In genomic region chr22:30357650-30358215, GRCh38 we compare ENCODE assay signal across 9 cellular contexts. TPM values are rescaled to one million over a fixed set of nuclear protein-coding genes. Genes with fewer than 3 reads are reported as not detected.
DNase-seq lines count a peak whose midpoint lies in the region; ATAC-seq, FAIRE-seq and TF ChIP-seq lines count a peak whose summit lies in the region.
"Had no signal": no experiment of that assay in that cellular context is flagged by ENCODE, and none has a peak within 500 bp of the region (broad histone marks: within the 10 kb centered on the region; RNA-seq: fewer than 3 reads in every experiment).

No MANE protein-coding gene starts in this region.

- peaks cover 38% of the 10 kb centered on the region for H3K79me2 ChIP-seq in K562 (ENCODE audit: control insufficient read depth, insufficient read depth, low read length)

- peaks cover 33% of the 10 kb centered on the region for H3K4me1 Mint-ChIP-seq in HFFc6 (ENCODE audit: low read depth)

- TF ChIP-seq POLR2A in K562 (conservative IDR thresholded peaks at IDR 0.05), result no peak

- H3K4me3 Mint-ChIP-seq in HFFc6, result peak overlapping the region; percentile 98

- WGBS in K562 (ENCODE audit: insufficient coverage, low coverage, missing lambda C conversion rate), result 54% methylated on average over 5 of the region's 22 CpGs
- 61 to 69% methylated on average over 16 to 17 of the region's 22 CpGs for WGBS in mesodermal cell (ENCODE audit: insufficient coverage in 2 of 2), 2 experiments

- no peak overlapping the region for H3K4me2 ChIP-seq in K562 (ENCODE audit: insufficient read depth, low read length)

- peaks cover 11% of the 10 kb centered on the region for H3K36me3 Mint-ChIP-seq in HFFc6 (ENCODE audit: low read depth)

- POLR2A ChIA-PET in AG04449 (lab: Yijun Ruan, JAX) (interaction anchor here (1.3 to 2.1 kb wide), 2 partner anchors 31 to 66 kb away, joined by 7 to 8 read pairs; partner anchors contain the start of gene TBC1D10A), K562 (lab: Yijun Ruan, JAX) (interaction anchor here (1.0 to 2.1 kb wide), 8 partner anchors 11 to 69 kb away, joined by 3 to 8 read pairs (median 4); partner anchors contain the start of gene TBC1D10A)

- H3K27ac Mint-ChIP-seq in HFFc6, result peak overlapping the region; percentile 96

- no peaks in the 10 kb centered on the region for H3K27me3 ChIP-seq in K562 (ENCODE audit: control insufficient read depth in 2 of 2, insufficient read depth in 2 of 2, low read length in 2 of 2)
- no peaks in the 10 kb centered on the region for H3K27me3 ChIP-seq in BE2C
- H3K27me3 ChIP-seq: gastroesophageal sphincter had no signal

- no peak for FAIRE-seq in K562 (lab: Jason Lieb, UNC)

- H3K4me1 ChIP-seq in K562 (replicated peaks in 1 of 2; ENCODE audit: control insufficient read depth in 2 of 2, insufficient read depth in 2 of 2, low read length in 2 of 2) (peaks cover 12 to 14% of the 10 kb centered on the region in 2 experiments; a peak in 4 of 5 replicates), mesodermal cell (ENCODE audit: control insufficient read depth, insufficient read depth, low read length, poor library complexity, severe bottlenecking) (peaks cover 9% of the 10 kb centered on the region), BE2C (no peaks in the 10 kb centered on the region)

- H3K9ac ChIP-seq in K562 (ENCODE audit: insufficient read depth in 1 of 2, low read depth in 2 of 2, low read length in 2 of 2), result peak overlapping the region in 1 of 2 experiments; percentile 64; a peak in 1 of 4 replicates

- peaks cover 2% of the 10 kb centered on the region; the same call in 1 of the 2 replicates for H3K27me3 Mint-ChIP-seq in HFFc6 (ENCODE audit: insufficient read depth)

- DNase-seq in AG04449 (ENCODE audit: low read depth, low spot score) (no peak), HFFc6 (no peak), K562 (ENCODE audit: extremely low read depth in 1 of 4, low spot score in 3 of 4) (no peak), AG20443 (ENCODE audit: low spot score) (no peak), BE2C (no peak), hepatic stellate cell (ENCODE audit: low spot score) (no peak)

- H3K9me3 ChIP-seq in K562 (replicated peaks; ENCODE audit: control insufficient read depth, insufficient read depth, low read depth, low read length) (no peaks in the 10 kb centered on the region), mesodermal cell (ENCODE audit: control insufficient read depth, low read length) (no peaks in the 10 kb centered on the region), BE2C (no peaks in the 10 kb centered on the region)
- H3K9me3 ChIP-seq: gastroesophageal sphincter had no signal

- no TSS peak for BruUV-seq in K562 (replicated peaks; lab: Mats Ljungman, UMichigan)

- no peak overlapping the region for H2AFZ ChIP-seq in K562 (ENCODE audit: low read depth, low read length)

- H3K27ac ChIP-seq in K562 (ENCODE audit: extremely low read depth, low read depth, low read length), result no peak overlapping the region
- no peak overlapping the region for H3K27ac ChIP-seq in mesodermal cell (ENCODE audit: low read depth, low read length, severe bottlenecking)

- TF ChIP-seq EP300 in K562 (IDR thresholded peaks at IDR 0.05; ENCODE audit: low read length), result no peak

- no peaks in the 10 kb centered on the region for H3K9me3 Mint-ChIP-seq in HFFc6

- H3K4me3 ChIP-seq in AG04449 (ENCODE audit: low read depth, low read length) (peak overlapping the region; percentile 84), K562 (peak overlapping the region; percentile 75; the same call in 1 of the 2 replicates), mesodermal cell (ENCODE audit: extremely low read depth, insufficient read depth, low read length, poor library complexity, severe bottlenecking) (peak overlapping the region; percentile 70), BE2C (ENCODE audit: low read depth, low read length) (no peak overlapping the region; the same call in 1 of the 2 replicates)

- H4K20me1 ChIP-seq in K562 (replicated peaks; ENCODE audit: control insufficient read depth, insufficient read depth, low read length), result no peaks in the 10 kb centered on the region; the same call in 1 of the 2 replicates

- CTCF ChIA-PET in AG04449 (lab: Yijun Ruan, JAX) (interaction anchor here (1.0 to 2.1 kb wide), 3 partner anchors 10 to 70 kb away, joined by 3 to 11 read pairs (median 6); partner anchors contain the start of gene RNF215), K562 (lab: Yijun Ruan, JAX; ENCODE audit: low intra/inter-chr PET ratio) (no interaction called here)

- H3K36me3 ChIP-seq in K562 (ENCODE audit: control insufficient read depth, insufficient read depth, low read length) (peaks cover 15% of the 10 kb centered on the region), mesodermal cell (ENCODE audit: control insufficient read depth, insufficient read depth, low read length) (peaks cover 12% of the 10 kb centered on the region), BE2C (peaks cover 5% of the 10 kb centered on the region)

- intact Hi-C loops in K562 (cut with micrococcal nuclease), result no loop called here

- no peak for ATAC-seq in K562
- ATAC-seq in GM21447 (IDR thresholded peaks at IDR 0.05; ENCODE audit: unreplicated experiment), result no peak

- in situ Hi-C loops in K562 (cut with MboI), result no loop called here

- TF ChIP-seq CTCF in AG04449 (IDR thresholded peaks at IDR 0.05; ENCODE audit: insufficient read depth, low read length, missing control alignments) (no peak), HFFc6 (IDR thresholded peaks at IDR 0.05) (no peak), K562 (IDR thresholded peaks at IDR 0.05 in 2 of 3, conservative IDR thresholded peaks at IDR 0.05 in 1 of 3; ENCODE audit: insufficient read depth in 2 of 3, low read depth in 1 of 3, low read length in 3 of 3) (no peak), BE2C (IDR thresholded peaks at IDR 0.05; ENCODE audit: low read depth, low read length) (no peak)

- no peaks in the 10 kb centered on the region for H3K9me1 ChIP-seq in K562 (ENCODE audit: control insufficient read depth, insufficient read depth, low read length)

- TF ChIP-seq RAD21 in K562 (CRISPR knock-in tag; conservative IDR thresholded peaks at IDR 0.05 in 1 of 2, IDR thresholded peaks at IDR 0.05 in 1 of 2), result no peak

RNA-seq across cellular contexts. Expression of gene CCDC157, which starts 0.9 kb away (rescaled TPM):
- 1 to 10 TPM; 1.4 to 1.6 (median 1.5) TPM for total RNA-seq in HFFc6 (2021; fragmentation: NEBNext Ultra II Directional; extraction: Animal tissue kit (Norgen Biotek cat#: 25700))
- total RNA-seq in K562 (2011; cell fraction: chromatin; rRNA removed; ENCODE audit: low replicate concordance), result 1.1 and 2.6 TPM in 2 replicates
- 2.2 and 2.4 TPM in 2 replicates for total RNA-seq in K562 (2011; cell fraction: nucleolus; rRNA removed)
- total RNA-seq in K562 (2011; cell fraction: nucleoplasm; rRNA removed), result 1.3 and 1.4 TPM in 2 replicates
- total RNA-seq in K562 (2014; rRNA removed) (1.00 and 1.0 TPM in 2 replicates), K562 (2014; rRNA removed; fragmentation: Illumina TruSeq; extraction: Trizol) (0.18 and 0.22 TPM in 2 replicates), K562 (2015; rRNA removed; fragmentation: Illumina TruSeq; extraction: Trizol) (0.34 and 0.47 TPM in 2 replicates), K562 (2021) (0.80 and 0.85 TPM in 2 replicates)
- polyA plus RNA-seq in K562 (2011; rRNA removed) (1.3 and 1.4 TPM in 2 replicates), K562 (2014; fragmentation: Illumina TruSeq; extraction: Trizol) (0.68 and 0.94 TPM in 2 replicates), K562 (2014; fragmentation: Nextera tagmentation; extraction: Ambion mirVana) (under 1 TPM; 0.04 to 0.18 TPM), K562 (2014; rRNA removed) (0.85 and 0.95 TPM in 2 replicates)
- 2.2 and 3.5 TPM in 2 replicates for polyA plus RNA-seq in K562 (2011; cell fraction: cytosol; rRNA removed)
- 1.9 and 3.3 TPM in 2 replicates for polyA plus RNA-seq in K562 (2011; cell fraction: nucleus; rRNA removed)
- polyA plus RNA-seq in K562 (2012), result 0.96 and 1.1 TPM in 2 replicates
- 0.33 and 0.46 TPM in 2 replicates for polyA minus RNA-seq in K562 (2011; rRNA and poly(A)+ RNA removed)
- not detected in 2 replicates for polyA minus RNA-seq in K562 (2011; cell fraction: cytosol; rRNA and poly(A)+ RNA removed)
- 0.67 and 1.8 TPM in 2 replicates for polyA minus RNA-seq in K562 (2011; cell fraction: nucleus; rRNA and poly(A)+ RNA removed)
- polyA plus RNA-seq in mesodermal cell (2013, experiment 1 of 2), result 3.0 TPM
- 2.5 TPM for polyA plus RNA-seq in mesodermal cell (2013, experiment 2 of 2)
- polyA plus RNA-seq in BE2C (2012; ENCODE audit: insufficient read depth, insufficient read length, low read depth), result 3.4 TPM

RNA-seq across cellular contexts. Expression of gene SF3A1, which starts 1.0 kb away (rescaled TPM):
- 100 to 1,000 TPM; 166 to 197 (median 181) TPM for total RNA-seq in HFFc6 (2021; fragmentation: NEBNext Ultra II Directional; extraction: Animal tissue kit (Norgen Biotek cat#: 25700))
- total RNA-seq in K562 (2011; cell fraction: chromatin; rRNA removed; ENCODE audit: low replicate concordance), result 97.8 and 155 TPM in 2 replicates
- 57.5 and 59.2 TPM in 2 replicates for total RNA-seq in K562 (2011; cell fraction: nucleolus; rRNA removed)
- 64.3 and 68.5 TPM in 2 replicates for total RNA-seq in K562 (2011; cell fraction: nucleoplasm; rRNA removed)
- 53.7 and 89.0 TPM in 2 replicates for total RNA-seq in K562 (2014; rRNA removed)
- total RNA-seq in K562 (2014; rRNA removed; fragmentation: Illumina TruSeq; extraction: Trizol), result 12.3 and 12.8 TPM in 2 replicates
- total RNA-seq in K562 (2015; rRNA removed; fragmentation: Illumina TruSeq; extraction: Trizol), result 13.0 and 21.3 TPM in 2 replicates
- total RNA-seq in K562 (2021), result 223 and 228 TPM in 2 replicates
- 8.6 and 29.3 TPM in 2 replicates for polyA plus RNA-seq in K562 (2011; rRNA removed)
- polyA plus RNA-seq in K562 (2011; cell fraction: cytosol; rRNA removed), result 13.3 and 16.5 TPM in 2 replicates
- 39.0 and 54.0 TPM in 2 replicates for polyA plus RNA-seq in K562 (2011; cell fraction: nucleus; rRNA removed)
- 151 and 159 TPM in 2 replicates for polyA plus RNA-seq in K562 (2012)
- 113 and 116 TPM in 2 replicates for polyA plus RNA-seq in K562 (2014; fragmentation: Illumina TruSeq; extraction: Trizol)
- polyA plus RNA-seq in K562 (2014; fragmentation: Nextera tagmentation; extraction: Ambion mirVana), result 1 to 10 TPM; 6.7 to 8.2 TPM
- 29.4 and 38.3 TPM in 2 replicates for polyA plus RNA-seq in K562 (2014; rRNA removed)
- polyA minus RNA-seq in K562 (2011; rRNA and poly(A)+ RNA removed), result 25.9 and 43.8 TPM in 2 replicates
- 99.3 and 217 TPM in 2 replicates for polyA minus RNA-seq in K562 (2011; cell fraction: cytosol; rRNA and poly(A)+ RNA removed)
- polyA minus RNA-seq in K562 (2011; cell fraction: nucleus; rRNA and poly(A)+ RNA removed), result 39.0 and 40.8 TPM in 2 replicates
- 114 TPM for polyA plus RNA-seq in mesodermal cell (2013, experiment 1 of 2)
- polyA plus RNA-seq in mesodermal cell (2013, experiment 2 of 2), result 95.6 TPM
- polyA plus RNA-seq in BE2C (2012; ENCODE audit: insufficient read depth, insufficient read length, low read depth), result 394 TPM

RNA-seq across cellular contexts. Expression of gene RNF215, which starts 29.5 kb away (rescaled TPM):
- 10 to 100 TPM; 12.7 to 18.9 (median 15.3) TPM for total RNA-seq in HFFc6 (2021; fragmentation: NEBNext Ultra II Directional; extraction: Animal tissue kit (Norgen Biotek cat#: 25700))
- total RNA-seq in K562 (2011; cell fraction: chromatin; rRNA removed; ENCODE audit: low replicate concordance), result 27.4 and 48.7 TPM in 2 replicates
- 28.0 and 30.2 TPM in 2 replicates for total RNA-seq in K562 (2011; cell fraction: nucleolus; rRNA removed)
- 20.8 and 23.6 TPM in 2 replicates for total RNA-seq in K562 (2011; cell fraction: nucleoplasm; rRNA removed)
- total RNA-seq in K562 (2014; rRNA removed), result 4.0 and 4.7 TPM in 2 replicates
- 1.7 and 2.7 TPM in 2 replicates for total RNA-seq in K562 (2014; rRNA removed; fragmentation: Illumina TruSeq; extraction: Trizol)
- total RNA-seq in K562 (2015; rRNA removed; fragmentation: Illumina TruSeq; extraction: Trizol), result 2.2 and 2.3 TPM in 2 replicates
- total RNA-seq in K562 (2021), result 6.8 and 9.2 TPM in 2 replicates
- polyA plus RNA-seq in K562 (2011; rRNA removed), result 5.6 and 7.1 TPM in 2 replicates
- polyA plus RNA-seq in K562 (2011; cell fraction: cytosol; rRNA removed), result 5.7 and 6.6 TPM in 2 replicates
- 45.1 and 65.6 TPM in 2 replicates for polyA plus RNA-seq in K562 (2011; cell fraction: nucleus; rRNA removed)
- polyA plus RNA-seq in K562 (2012), result 4.8 and 8.3 TPM in 2 replicates
- 2.1 and 3.9 TPM in 2 replicates for polyA plus RNA-seq in K562 (2014; fragmentation: Illumina TruSeq; extraction: Trizol)
- under 1 TPM; 0.08 to 0.10 TPM for polyA plus RNA-seq in K562 (2014; fragmentation: Nextera tagmentation; extraction: Ambion mirVana)
- polyA plus RNA-seq in K562 (2014; rRNA removed), result 7.2 and 9.8 TPM in 2 replicates
- 2.4 and 4.7 TPM in 2 replicates for polyA minus RNA-seq in K562 (2011; rRNA and poly(A)+ RNA removed)
- polyA minus RNA-seq in K562 (2011; cell fraction: cytosol; rRNA and poly(A)+ RNA removed), result 4.0 and 6.6 TPM in 2 replicates
- 7.2 and 8.2 TPM in 2 replicates for polyA minus RNA-seq in K562 (2011; cell fraction: nucleus; rRNA and poly(A)+ RNA removed)
- 21.1 TPM for polyA plus RNA-seq in mesodermal cell (2013, experiment 1 of 2)
- 17.0 TPM for polyA plus RNA-seq in mesodermal cell (2013, experiment 2 of 2)
- 16.6 TPM for polyA plus RNA-seq in BE2C (2012; ENCODE audit: insufficient read depth, insufficient read length, low read depth)

RNA-seq across cellular contexts. Expression of gene TBC1D10A, which starts 31.0 kb away (rescaled TPM):
- 10 to 100 TPM; 15.6 to 20.6 (median 16.7) TPM for total RNA-seq in HFFc6 (2021; fragmentation: NEBNext Ultra II Directional; extraction: Animal tissue kit (Norgen Biotek cat#: 25700))
- total RNA-seq in K562 (2011; cell fraction: chromatin; rRNA removed; ENCODE audit: low replicate concordance), result 11.9 and 35.0 TPM in 2 replicates
- 24.2 and 26.7 TPM in 2 replicates for total RNA-seq in K562 (2011; cell fraction: nucleolus; rRNA removed)
- 15.3 and 17.6 TPM in 2 replicates for total RNA-seq in K562 (2011; cell fraction: nucleoplasm; rRNA removed)
- total RNA-seq in K562 (2014; rRNA removed) (7.5 and 7.8 TPM in 2 replicates), K562 (2014; rRNA removed; fragmentation: Illumina TruSeq; extraction: Trizol) (2.0 and 2.3 TPM in 2 replicates), K562 (2015; rRNA removed; fragmentation: Illumina TruSeq; extraction: Trizol) (4.6 and 5.0 TPM in 2 replicates), K562 (2021) (9.8 and 10.4 TPM in 2 replicates)
- polyA plus RNA-seq in K562 (2011; rRNA removed) (6.0 and 8.2 TPM in 2 replicates), K562 (2014; fragmentation: Illumina TruSeq; extraction: Trizol) (4.3 and 6.2 TPM in 2 replicates), K562 (2014; fragmentation: Nextera tagmentation; extraction: Ambion mirVana) (under 1 TPM; 0.13 to 0.18 TPM), K562 (2014; rRNA removed) (5.8 and 7.9 TPM in 2 replicates)
- polyA plus RNA-seq in K562 (2011; cell fraction: cytosol; rRNA removed), result 7.5 and 14.2 TPM in 2 replicates
- polyA plus RNA-seq in K562 (2011; cell fraction: nucleus; rRNA removed), result 19.8 and 29.9 TPM in 2 replicates
- 5.9 and 11.4 TPM in 2 replicates for polyA plus RNA-seq in K562 (2012)
- polyA minus RNA-seq in K562 (2011; rRNA and poly(A)+ RNA removed), result 4.2 and 5.3 TPM in 2 replicates
- polyA minus RNA-seq in K562 (2011; cell fraction: cytosol; rRNA and poly(A)+ RNA removed), result 5.8 and 6.6 TPM in 2 replicates
- polyA minus RNA-seq in K562 (2011; cell fraction: nucleus; rRNA and poly(A)+ RNA removed), result 7.9 and 9.3 TPM in 2 replicates
- 15.8 TPM for polyA plus RNA-seq in mesodermal cell (2013, experiment 1 of 2)
- polyA plus RNA-seq in mesodermal cell (2013, experiment 2 of 2), result 13.3 TPM
- 2.9 TPM for polyA plus RNA-seq in BE2C (2012; ENCODE audit: insufficient read depth, insufficient read length, low read depth)

RNA-seq across cellular contexts. Expression of gene SEC14L2, which starts 39.1 kb away (rescaled TPM):
- total RNA-seq in HFFc6 (2021; fragmentation: NEBNext Ultra II Directional; extraction: Animal tissue kit (Norgen Biotek cat#: 25700)), result 10 to 100 TPM; 18.4 to 24.0 (median 22.8) TPM
- 0.44 and 0.46 TPM in 2 replicates for total RNA-seq in K562 (2011; cell fraction: chromatin; rRNA removed; ENCODE audit: low replicate concordance)
- 0.67 and 1.1 TPM in 2 replicates for total RNA-seq in K562 (2011; cell fraction: nucleolus; rRNA removed)
- total RNA-seq in K562 (2011; cell fraction: nucleoplasm; rRNA removed), result 0.81 and 1.2 TPM in 2 replicates
- 0.05 and 0.08 TPM in 2 replicates for total RNA-seq in K562 (2014; rRNA removed)
- 0.04 and 0.06 TPM in 2 replicates for total RNA-seq in K562 (2014; rRNA removed; fragmentation: Illumina TruSeq; extraction: Trizol)
- total RNA-seq in K562 (2015; rRNA removed; fragmentation: Illumina TruSeq; extraction: Trizol), result 0.11 TPM in 2 replicates
- 0.04 and 0.16 TPM in 2 replicates for total RNA-seq in K562 (2021)
- 0.07 and 0.11 TPM in 2 replicates for polyA plus RNA-seq in K562 (2011; rRNA removed)
- 0.03 and 0.07 TPM in 2 replicates for polyA plus RNA-seq in K562 (2011; cell fraction: cytosol; rRNA removed)
- polyA plus RNA-seq in K562 (2011; cell fraction: nucleus; rRNA removed), result 0.23 and 0.29 TPM in 2 replicates
- polyA plus RNA-seq in K562 (2012), result 0.36 and 0.39 TPM in 2 replicates
- 0.06 and 0.12 TPM in 2 replicates for polyA plus RNA-seq in K562 (2014; fragmentation: Illumina TruSeq; extraction: Trizol)
- polyA plus RNA-seq in K562 (2014; fragmentation: Nextera tagmentation; extraction: Ambion mirVana), result under 1 TPM; 0.10 to 0.17 TPM
- polyA plus RNA-seq in K562 (2014; rRNA removed), result 0.03 TPM in 1 of 2 replicates, not detected in the other
- polyA minus RNA-seq in K562 (2011; rRNA and poly(A)+ RNA removed), result 0.21 and 0.46 TPM in 2 replicates
- polyA minus RNA-seq in K562 (2011; cell fraction: cytosol; rRNA and poly(A)+ RNA removed), result not detected in 2 replicates
- 0.54 and 1.3 TPM in 2 replicates for polyA minus RNA-seq in K562 (2011; cell fraction: nucleus; rRNA and poly(A)+ RNA removed)
- polyA plus RNA-seq in mesodermal cell (2013, experiment 1 of 2), result 11.6 TPM
- 11.4 TPM for polyA plus RNA-seq in mesodermal cell (2013, experiment 2 of 2)
- polyA plus RNA-seq in BE2C (2012; ENCODE audit: insufficient read depth, insufficient read length, low read depth), result 1.6 TPM
